Comparison of ENCODE assay signal across 18 cellular contexts in genomic region chr7:12911053-12911452, GRCh38.
"Had no signal": no experiment of that assay in that cellular context is flagged by ENCODE, and none has a peak within 500 bp of the region (broad histone marks: within the 10 kb centered on the region; RNA-seq: fewer than 3 reads in every experiment).

No MANE protein-coding gene starts in this region.

- H3K9me3 ChIP-seq: heart left ventricle, mucosa of descending colon, psoas muscle, thoracic aorta, transverse colon had no signal

- H3K36me3 ChIP-seq: heart left ventricle, neural progenitor cell, thoracic aorta, transverse colon had no signal

- H3K27me3 ChIP-seq: dorsolateral prefrontal cortex, heart left ventricle, neural progenitor cell, transverse colon had no signal

- ATAC-seq: heart left ventricle; left lobe of liver; mucosa of descending colon; naive thymus-derived CD8-positive, alpha-beta T cell; psoas muscle; sciatic nerve; stimulated activated naive B cell treated with anti-CD40 and anti-IgM and Interleukin-4, amounts not matched to agents 10 μg/mL and 1 μg/mL and 100 μg/mL, for 72 hours; stimulated activated naive CD8-positive, alpha-beta T cell treated with anti-CD3 and anti-CD28 coated beads, Interleukin-15, amount 100 ng/mL, for 72 hours had no signal

- H3K27ac ChIP-seq: heart left ventricle, neural progenitor cell, psoas muscle, thoracic aorta, transverse colon had no signal

- H2AFZ ChIP-seq: neural progenitor cell had no signal

- H3K9ac ChIP-seq: neural progenitor cell had no signal

- H3K4me3 ChIP-seq: dorsolateral prefrontal cortex, heart left ventricle, mucosa of descending colon, neural progenitor cell, psoas muscle, thoracic aorta, transverse colon had no signal

- DNase-seq: cortex of kidney; effector CD8-positive, alpha-beta T cell; foreskin melanocyte; heart left ventricle; hippocampal formation; mucosa of descending colon; naive thymus-derived CD8-positive, alpha-beta T cell; psoas muscle; stimulated activated CD4-positive, alpha-beta T cell treated with anti-CD3 and anti-CD28 coated beads, Interleukin-2, amount 100 ng/mL, for 24 hours; stimulated activated CD4-positive, alpha-beta T cell treated with anti-CD3 and anti-CD28 coated beads, Interleukin-4, amount 100 ng/mL, for 4 hours; stimulated activated naive B cell treated with anti-CD40 and anti-IgM and Interleukin-4, amounts not matched to agents 10 μg/mL and 1 μg/mL and 100 μg/mL, for 72 hours; stimulated activated naive CD8-positive, alpha-beta T cell treated with anti-CD3 and anti-CD28 coated beads, Interleukin-15, amount 100 ng/mL, for 72 hours; transverse colon had no signal

- H3K4me1 ChIP-seq: heart left ventricle, neural progenitor cell, psoas muscle, transverse colon had no signal

- H3K4me2 ChIP-seq: neural progenitor cell had no signal
